8 cellular contexts compared by ENCODE assay signal in the genomic region with DNA sequence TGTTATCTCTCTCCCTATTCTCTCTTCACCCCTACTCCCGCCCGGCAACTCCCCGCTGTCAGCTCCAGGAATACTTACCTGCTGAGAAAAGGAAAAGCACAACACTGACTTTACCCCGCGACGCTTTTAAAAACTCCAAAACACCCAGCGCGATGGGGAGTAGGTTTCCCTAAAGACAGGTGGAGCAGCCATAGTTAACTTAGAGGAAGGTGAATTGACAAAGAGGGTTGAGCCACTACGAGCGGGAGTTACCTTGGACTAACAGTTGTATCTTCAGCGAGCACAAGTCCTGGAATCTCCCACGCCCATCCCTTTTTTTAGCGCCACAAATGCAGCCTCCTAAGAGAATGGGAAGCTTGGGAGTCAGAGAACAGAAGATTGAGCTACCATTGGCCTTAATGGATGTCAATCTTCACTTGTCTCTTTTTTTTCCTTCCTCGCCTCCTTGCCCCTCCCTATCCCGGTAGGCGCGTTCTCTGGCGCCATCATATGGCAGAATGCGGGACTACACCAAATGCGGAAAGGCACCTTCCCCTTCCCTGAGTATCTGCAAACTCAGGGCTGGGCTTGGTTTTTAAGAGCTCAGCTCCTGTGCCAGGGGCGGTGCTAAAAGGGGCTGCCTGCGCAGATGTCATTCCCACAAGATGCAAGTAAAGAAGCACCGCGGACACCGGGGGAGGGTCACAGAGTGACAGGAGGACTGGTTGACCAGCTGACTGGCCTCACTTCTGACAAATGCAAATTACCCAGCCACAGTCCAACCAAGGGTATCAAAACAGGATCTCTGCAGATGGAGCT. TPM values are rescaled to one million over a fixed set of nuclear protein-coding genes. Genes with fewer than 3 reads are reported as not detected.
DNase-seq lines count a peak whose midpoint lies in the region; ATAC-seq and TF ChIP-seq lines count a peak whose summit lies in the region.
"Not testable (repeated sequence)": the region's sequence is repeated elsewhere in the genome, so short reads cannot be mapped to it uniquely, and the experiment has no call there.

No MANE protein-coding gene starts in this region.

- TF ChIP-seq CTCF in HCT116 (IDR thresholded peaks at IDR 0.05 in 2 of 3, conservative IDR thresholded peaks at IDR 0.05 in 1 of 3; ENCODE audit: borderline replicate concordance in 1 of 3, insufficient read depth in 1 of 3, low read depth in 2 of 3, low read length in 2 of 3), result peak; percentile 73 to 95 (median 89); a peak in 5 of 6 replicates
- TF ChIP-seq CTCF in neutrophil (IDR thresholded peaks at IDR 0.05), result peak; percentile 58

- not testable (repeated sequence) for H3K9ac ChIP-seq in HCT116 (ENCODE audit: low read length)

- not testable (repeated sequence) for BruUV-seq in HCT116 (replicated peaks; lab: Mats Ljungman, UMichigan)

- peak; percentile 98 for ATAC-seq in HCT116

- H3K27ac ChIP-seq in HCT116 (ENCODE audit: low read depth, low read length); SJCRH30; neutrophil: not testable (repeated sequence)

- H3K4me2 ChIP-seq in HCT116 (ENCODE audit: low read length), result peak overlapping the region; percentile 66

- H2AFZ ChIP-seq in HCT116 (ENCODE audit: low read depth, low read length, poor library complexity, severe bottlenecking), result peak overlapping the region; percentile 94

- TF ChIP-seq RAD21 in HCT116 (IDR thresholded peaks at IDR 0.05; ENCODE audit: low read depth), result peak; percentile 90

- CTCF ChIA-PET in HCT116 (lab: Charles Lee), result interaction anchor here (0.6 to 1.5 kb wide), 21 partner anchors 9 to 482 kb away, joined by 3 to 11 read pairs (median 4); no protein-coding TSS in a partner anchor

- TF ChIP-seq POLR2A in HCT116 (IDR thresholded peaks at IDR 0.05; ENCODE audit: borderline replicate concordance, extremely low read depth, insufficient read depth, insufficient read length), result not testable (repeated sequence)

- intact Hi-C loops in HCT116 (cut with micrococcal nuclease), result loop anchor here (2.0 to 10.0 kb wide), 4 partner anchors 42 to 481 kb away; partner anchors contain the start of genes LPXN and ZFP91

- H3K9me3 ChIP-seq in HCT116 (ENCODE audit: control insufficient read depth in 1 of 2, insufficient read depth in 1 of 2, low read depth in 1 of 2, low read length in 2 of 2); SJCRH30 (replicated peaks); neutrophil: not testable (repeated sequence)

- H4K20me1 ChIP-seq in HCT116 (ENCODE audit: insufficient read depth), result not testable (repeated sequence)

- H3K36me3 ChIP-seq in HCT116 (ENCODE audit: control insufficient read depth in 1 of 2, insufficient read depth in 2 of 2, low read length in 2 of 2); SJCRH30; neutrophil: not testable (repeated sequence)

- RAD21 ChIA-PET in HCT116 (lab: Charles Lee; ENCODE audit: low non-redundant PET in 1 of 2, low total read pairs in 2 of 2, uncharacterized antibody in 2 of 2, unreplicated experiment in 2 of 2), result interaction anchor here (0.6 to 1.2 kb wide), 2 partner anchors 77 to 697 kb away, joined by 3 read pairs; partner anchors contain the start of gene STX3 (in 1 of the 2)

- not testable (repeated sequence) for H3K79me2 ChIP-seq in HCT116 (ENCODE audit: insufficient read depth, low read length)

- POLR2A ChIA-PET in HCT116 (lab: Charles Lee), result not testable (repeated sequence)

- not testable (repeated sequence) for H3K4me1 ChIP-seq in HCT116 (ENCODE audit: control insufficient read depth in 1 of 2, insufficient read depth in 2 of 2, low read length in 2 of 2); SJCRH30; neutrophil (ENCODE audit: control insufficient read depth in 1 of 2, insufficient read depth in 1 of 2, low read depth in 1 of 2, low read length in 1 of 2)

- DNase-seq in GDM1 (lab: John Stamatoyannopoulos, UW) (peak; percentile 80), HCT116 (ENCODE audit: low read depth, low spot score) (peak; percentile 98), M059J (ENCODE audit: low read depth) (peak; percentile 94), SJCRH30 (peak; percentile 61 to 79), globus pallidus (ENCODE audit: low spot score) (peak; percentile 75), stromal cell of bone marrow (ENCODE audit: low read depth) (peak; percentile 90)
- DNase-seq in activated naive CD4-positive, alpha-beta T cell (lab: John Stamatoyannopoulos, UW), result peak; percentile 59 to 82 (median 66)

- H3K27me3 ChIP-seq in HCT116 (ENCODE audit: insufficient read depth, low read length); SJCRH30: not testable (repeated sequence)
- H3K27me3 ChIP-seq in neutrophil, result peaks cover 54% of the 10 kb centered on the region

- peak overlapping the region; percentile 13 to 40; a peak in 2 of 4 replicates for H3K4me3 ChIP-seq in HCT116 (replicated peaks in 1 of 2; ENCODE audit: low read depth in 1 of 2, low read length in 2 of 2)
- H3K4me3 ChIP-seq in SJCRH30; neutrophil (ENCODE audit: low read depth in 1 of 2, low read length in 1 of 2): not testable (repeated sequence)

- H3K9me2 ChIP-seq in HCT116 (ENCODE audit: insufficient read depth), result not testable (repeated sequence)

TF ChIP-seq in HCT116, 20 proteins besides CTCF, POLR2A, EP300 and RAD21:
- peak; percentile 68; the same call in 1 of the 2 replicates for TF ChIP-seq SP1 (IDR thresholded peaks at IDR 0.05; ENCODE audit: low read depth)
- TF ChIP-seq CBX3 (IDR thresholded peaks at IDR 0.05; ENCODE audit: low read depth), result peak; percentile 26; the same call in 1 of the 2 replicates

RNA-seq across cellular contexts. Expression of gene GLYATL1B, which starts 27.8 kb away (rescaled TPM):
- total RNA-seq in HCT116 (2021; ENCODE audit: unreplicated experiment), result not detected
- not detected in 2 replicates for polyA plus RNA-seq in HCT116 (2012)
- total RNA-seq in M059J (2014; rRNA removed; shearing (Covaris generic)), result not detected in 2 replicates
- 0.24 and 0.28 TPM in 2 replicates for total RNA-seq in SJCRH30 (2014; rRNA removed; shearing (Covaris generic))

RNA-seq across cellular contexts. Expression of gene FAM111B, which starts 48.7 kb away (rescaled TPM):
- total RNA-seq in HCT116 (2021; ENCODE audit: unreplicated experiment), result 10.7 TPM
- polyA plus RNA-seq in HCT116 (2012), result 2.0 and 2.9 TPM in 2 replicates
- total RNA-seq in M059J (2014; rRNA removed; shearing (Covaris generic)), result 42.2 and 44.2 TPM in 2 replicates
- total RNA-seq in SJCRH30 (2014; rRNA removed; shearing (Covaris generic)), result 58.3 and 69.9 TPM in 2 replicates
